ENCODE assay signal across 1 cellular context in genomic region chr19:13097331-13098258, GRCh38.
TF ChIP-seq lines count a peak whose summit lies in the region.

No MANE protein-coding gene starts in this region.

TF ChIP-seq in K562, 482 proteins besides CTCF, POLR2A, EP300 and RAD21 (continued from another document):
- TF ChIP-seq GABPB2 (CRISPR knock-in tag; conservative IDR thresholded peaks at IDR 0.05) (0 out of 2 replicates have a peak, but pooled peaks have one; percentile 34), SMC3 (conservative IDR thresholded peaks at IDR 0.05; ENCODE audit: insufficient read depth, low read depth, low read length) (no peak), ZNF347 (CRISPR knock-in tag; IDR thresholded peaks at IDR 0.05; ENCODE audit: low read depth) (0 out of 2 replicates have a peak, but pooled peaks have one; percentile 22), MAZ (CRISPR knock-in tag; conservative IDR thresholded peaks at IDR 0.05 in 1 of 2, IDR thresholded peaks at IDR 0.05 in 1 of 2) (peak; percentile 64 to 79), CBX5 (IDR thresholded peaks at IDR 0.05; ENCODE audit: borderline replicate concordance, low read depth) (no peak), U2AF2 (optimal IDR thresholded peaks at IDR 0.05; ENCODE audit: low read depth, low read length) (no peak), RBM22 (IDR thresholded peaks at IDR 0.05; ENCODE audit: low read depth, low read length, poor library complexity, severe bottlenecking) (peak; percentile 89), E2F8 (IDR thresholded peaks at IDR 0.05; ENCODE audit: low read depth, partially characterized antibody) (no peak), CAMTA2 (CRISPR knock-in tag; conservative IDR thresholded peaks at IDR 0.05) (peak; percentile 96; the same call in 1 of the 2 replicates), ZFP1 (CRISPR knock-in tag; IDR thresholded peaks at IDR 0.05) (peak; percentile 62; the same call in 1 of the 2 replicates), THAP7 (CRISPR knock-in tag; IDR thresholded peaks at IDR 0.05) (peak; percentile 66; the same call in 1 of the 2 replicates), ZNF197 (CRISPR knock-in tag; IDR thresholded peaks at IDR 0.05; ENCODE audit: low read depth) (no peak; the same call in 1 of the 2 replicates), SRSF9 (IDR thresholded peaks at IDR 0.05; ENCODE audit: borderline replicate concordance, low read depth, low read length) (no peak)
- TF ChIP-seq, protein P1, sequence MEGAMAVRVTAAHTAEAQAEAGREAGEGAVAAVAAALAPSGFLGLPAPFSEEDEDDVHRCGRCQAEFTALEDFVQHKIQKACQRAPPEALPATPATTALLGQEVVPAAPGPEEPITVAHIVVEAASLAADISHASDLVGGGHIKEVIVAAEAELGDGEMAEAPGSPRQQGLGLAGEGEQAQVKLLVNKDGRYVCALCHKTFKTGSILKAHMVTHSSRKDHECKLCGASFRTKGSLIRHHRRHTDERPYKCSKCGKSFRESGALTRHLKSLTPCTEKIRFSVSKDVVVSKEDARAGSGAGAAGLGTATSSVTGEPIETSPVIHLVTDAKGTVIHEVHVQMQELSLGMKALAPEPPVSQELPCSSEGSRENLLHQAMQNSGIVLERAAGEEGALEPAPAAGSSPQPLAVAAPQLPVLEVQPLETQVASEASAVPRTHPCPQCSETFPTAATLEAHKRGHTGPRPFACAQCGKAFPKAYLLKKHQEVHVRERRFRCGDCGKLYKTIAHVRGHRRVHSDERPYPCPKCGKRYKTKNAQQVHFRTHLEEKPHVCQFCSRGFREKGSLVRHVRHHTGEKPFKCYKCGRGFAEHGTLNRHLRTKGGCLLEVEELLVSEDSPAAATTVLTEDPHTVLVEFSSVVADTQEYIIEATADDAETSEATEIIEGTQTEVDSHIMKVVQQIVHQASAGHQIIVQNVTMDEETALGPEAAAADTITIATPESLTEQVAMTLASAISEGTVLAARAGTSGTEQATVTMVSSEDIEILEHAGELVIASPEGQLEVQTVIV (CRISPR knock-in tag; IDR thresholded peaks at IDR 0.05; ENCODE audit: borderline replicate concordance): peak; percentile 75
- TF ChIP-seq, protein P2, sequence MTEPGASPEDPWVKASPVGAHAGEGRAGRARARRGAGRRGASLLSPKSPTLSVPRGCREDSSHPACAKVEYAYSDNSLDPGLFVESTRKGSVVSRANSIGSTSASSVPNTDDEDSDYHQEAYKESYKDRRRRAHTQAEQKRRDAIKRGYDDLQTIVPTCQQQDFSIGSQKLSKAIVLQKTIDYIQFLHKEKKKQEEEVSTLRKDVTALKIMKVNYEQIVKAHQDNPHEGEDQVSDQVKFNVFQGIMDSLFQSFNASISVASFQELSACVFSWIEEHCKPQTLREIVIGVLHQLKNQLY (CRISPR knock-in tag; conservative IDR thresholded peaks at IDR 0.05): no peak
